ENCODE assay signal across 8 cellular contexts in genomic region chr6:158808918-158809678, GRCh38. TPM values are rescaled to one million over a fixed set of nuclear protein-coding genes. Genes with fewer than 3 reads are reported as not detected.
DNase-seq lines count a peak whose midpoint lies in the region; ATAC-seq and TF ChIP-seq lines count a peak whose summit lies in the region.

No MANE protein-coding gene starts in this region.

- peak overlapping the region; percentile 52 for H3K27ac Mint-ChIP-seq in glutamatergic neuron (ENCODE audit: unreplicated experiment)

- no peaks in the 10 kb centered on the region for H3K36me3 Mint-ChIP-seq in glutamatergic neuron (ENCODE audit: unreplicated experiment)

- in situ Hi-C loops in brain microvascular endothelial cell (cut with HindIII; ENCODE audit: low pct_ligation_motif_present, low sequenced_read_pairs), result no loop called here

- H3K4me3 ChIP-seq in brain microvascular endothelial cell (ENCODE audit: low read depth, low read length), result no peak overlapping the region

- H3K27me3 ChIP-seq in brain microvascular endothelial cell (replicated peaks), result no peaks in the 10 kb centered on the region

- peaks cover 80% of the 10 kb centered on the region for H3K4me1 Mint-ChIP-seq in glutamatergic neuron (ENCODE audit: low read depth, unreplicated experiment)

- ATAC-seq in HG02610 (IDR thresholded peaks at IDR 0.05; ENCODE audit: unreplicated experiment), result peak; percentile 85

- no peaks in the 10 kb centered on the region for H3K36me3 ChIP-seq in brain microvascular endothelial cell (replicated peaks)

- peaks cover 10% of the 10 kb centered on the region for H3K9me3 Mint-ChIP-seq in glutamatergic neuron (ENCODE audit: unreplicated experiment)

- peak overlapping the region; percentile 26 for H3K4me3 Mint-ChIP-seq in glutamatergic neuron (ENCODE audit: unreplicated experiment)

- no peak for TF ChIP-seq CTCF in glutamatergic neuron (IDR thresholded peaks at IDR 0.05; ENCODE audit: partially characterized antibody, unreplicated experiment)
- TF ChIP-seq CTCF in brain microvascular endothelial cell (IDR thresholded peaks at IDR 0.05; ENCODE audit: low read depth, low read length, missing control alignments), result no peak

- H3K27ac ChIP-seq in brain microvascular endothelial cell, result no peak overlapping the region

- peak; percentile 22 for DNase-seq in DMS 273 (lab: John Stamatoyannopoulos, UW; ENCODE audit: unreplicated experiment)
- no peak for DNase-seq in DMS 273 treated with DMSO at 0.1 percent for 48 hours (lab: John Stamatoyannopoulos, UW)
- peak; percentile 25 for DNase-seq in NCI-H2171 (lab: John Stamatoyannopoulos, UW)
- DNase-seq in glutamatergic neuron, result no peak
- DNase-seq in CD1c-positive myeloid dendritic cell (ENCODE audit: extremely low spot score), result no peak
- DNase-seq in brain microvascular endothelial cell, result no peak
- DNase-seq in HuH-7 (ENCODE audit: low spot score), result no peak

- peaks cover 7% of the 10 kb centered on the region for H3K27me3 Mint-ChIP-seq in glutamatergic neuron (ENCODE audit: unreplicated experiment)

RNA-seq across cellular contexts. Expression of gene EZR, which starts 10.1 kb away (rescaled TPM):
- 272 TPM for total RNA-seq in glutamatergic neuron (ENCODE audit: unreplicated experiment)

Comparison
In these comparisons a context has a peak if more than half of its experiments do, and no peak if none do; other contexts are left out.
1. DNase-seq: peak in DMS 273 (single experiment) and NCI-H2171 (single experiment); none in DMS 273 treated with DMSO at 0.1 percent for 48 hours (single experiment), glutamatergic neuron (single experiment), CD1c-positive myeloid dendritic cell (single experiment), brain microvascular endothelial cell (single experiment) and HuH-7 (single experiment).